18 cellular contexts compared by ENCODE assay signal in genomic region chr1:107762751-107763390, GRCh38.
A peak's percentile ranks its signal among the peaks of the same experiment; 100 is the strongest.
DNase-seq lines count a peak whose midpoint lies in the region; ATAC-seq and TF ChIP-seq lines count a peak whose summit lies in the region.
"Had no signal": no experiment of that assay in that cellular context is flagged by ENCODE, and none has a peak within 500 bp of the region (broad histone marks: within the 10 kb centered on the region; RNA-seq: fewer than 3 reads in every experiment).

No MANE protein-coding gene starts in this region.

- H3K27me3 ChIP-seq in HUES64 (ENCODE audit: insufficient read depth, low read length) (no peaks in the 10 kb centered on the region), SK-N-SH (ENCODE audit: insufficient read depth) (no peaks in the 10 kb centered on the region)
- H3K27me3 ChIP-seq: BE2C had no signal

- no peaks in the 10 kb centered on the region for H3K27me3 Mint-ChIP-seq in WTC11 (ENCODE audit: low read depth)
- H3K27me3 Mint-ChIP-seq in naive B cell, result no peaks in the 10 kb centered on the region
- H3K27me3 Mint-ChIP-seq: CD4-positive, CD25-positive, alpha-beta regulatory T cell; CD8-positive, alpha-beta memory T cell had no signal

- no peaks in the 10 kb centered on the region for H4K20me1 ChIP-seq in SK-N-SH (ENCODE audit: insufficient read depth)

- no peaks in the 10 kb centered on the region for H3K9me2 ChIP-seq in SK-N-SH

- peaks cover 26% of the 10 kb centered on the region for H3K4me1 Mint-ChIP-seq in WTC11
- peaks cover 0 to 8% (median 0%) of the 10 kb centered on the region in 3 donors for H3K4me1 Mint-ChIP-seq in naive B cell
- H3K4me1 Mint-ChIP-seq: CD8-positive, alpha-beta memory T cell had no signal

- H3K27ac ChIP-seq in HUES64 (ENCODE audit: low read depth, low read length) (peak overlapping the region; percentile 40; the same call in 1 of the 2 replicates), SK-N-SH (ENCODE audit: low read depth in 2 of 2, low read length in 1 of 2) (no peak overlapping the region)

- H3K36me3 ChIP-seq in HUES64 (ENCODE audit: insufficient read depth, low read length) (no peaks in the 10 kb centered on the region), SK-N-SH (replicated peaks in 1 of 2; ENCODE audit: control insufficient read depth in 1 of 2, insufficient read depth in 2 of 2, low read length in 1 of 2) (no peaks in the 10 kb centered on the region)
- H3K36me3 ChIP-seq: BE2C had no signal

- POLR2A ChIA-PET in WTC11 (lab: Charles Lee) (interaction anchor here (0.6 kb wide), 1 partner anchor 1464 kb away, joined by 3 read pairs; no protein-coding TSS in a partner anchor), SK-N-SH (lab: Yijun Ruan, JAX) (no interaction called here)

- H3K4me3 Mint-ChIP-seq in WTC11 (no peak overlapping the region), naive B cell (no peak overlapping the region)
- H3K4me3 Mint-ChIP-seq: CD4-positive, CD25-positive, alpha-beta regulatory T cell; CD8-positive, alpha-beta memory T cell had no signal

- no peak overlapping the region for H3K4me3 ChIP-seq in HUES64 (ENCODE audit: low read length)
- no peak overlapping the region for H3K4me3 ChIP-seq in SK-N-SH (ENCODE audit: low read depth in 2 of 2, low read length in 1 of 2)
- H3K4me3 ChIP-seq: K562 had no signal

- H3K4me1 ChIP-seq in HUES64 (ENCODE audit: insufficient read depth, low read length) (peaks cover 21% of the 10 kb centered on the region), SK-N-SH (ENCODE audit: control insufficient read depth in 1 of 2, insufficient read depth in 2 of 2, low read depth in 1 of 2, low read length in 1 of 2) (no peaks in the 10 kb centered on the region)
- H3K4me1 ChIP-seq: BE2C had no signal

- H3K4me2 ChIP-seq in SK-N-SH, result no peak overlapping the region

- ATAC-seq in WTC11 (peak; percentile 59), naive B cell (ENCODE audit: low read depth in 2 of 2) (no peak)
- ATAC-seq: K562 had no signal

- H3K9ac ChIP-seq in HUES64 (ENCODE audit: low read depth, low read length) (no peak overlapping the region), SK-N-SH (no peak overlapping the region)

- H3F3A ChIP-seq in SK-N-SH (replicated peaks; ENCODE audit: insufficient read depth), result no peaks in the 10 kb centered on the region

- 46% methylated on average over 4 of the region's 6 CpGs for whole genome bisulfite sequencing in HUES64
- 34% methylated on average over 6 of the region's 6 CpGs for WGBS in SK-N-SH (ENCODE audit: low lambda C conversion rate)

- TF ChIP-seq EP300 in SK-N-SH (IDR thresholded peaks at IDR 0.05; ENCODE audit: borderline replicate concordance in 1 of 2, low read depth in 1 of 2, low read length in 1 of 2), result no peak

- H3K79me2 ChIP-seq in SK-N-SH (ENCODE audit: insufficient read depth), result no peaks in the 10 kb centered on the region

- no peaks in the 10 kb centered on the region for H3K9me3 ChIP-seq in HUES64 (ENCODE audit: insufficient read depth, low read depth, low read length)
- H3K9me3 ChIP-seq in SK-N-SH, result no peaks in the 10 kb centered on the region
- H3K9me3 ChIP-seq: BE2C had no signal

- H3K27ac Mint-ChIP-seq in WTC11, result peak overlapping the region; percentile 26
- peak overlapping the region in 4 of 6 donors; percentile 28 to 59 (median 40) for H3K27ac Mint-ChIP-seq in naive B cell
- H3K27ac Mint-ChIP-seq: CD4-positive, CD25-positive, alpha-beta regulatory T cell had no signal

- TF ChIP-seq RAD21 in SK-N-SH (IDR thresholded peaks at IDR 0.05; ENCODE audit: low read length), result no peak

- DNase-seq in WTC11 (ENCODE audit: low spot score), result no peak
- no peak for DNase-seq in naive B cell
- no peak for DNase-seq in cortex of kidney (lab: John Stamatoyannopoulos, UW)
- no peak for DNase-seq in SK-N-SH
- no peak for DNase-seq in NCI-H510A treated with DMSO at 0.1 percent for 48 hours (lab: John Stamatoyannopoulos, UW)
- no peak for DNase-seq in D341Med (ENCODE audit: low spot score)
- DNase-seq: ACHN; BE2C; C1 segment of cervical spinal cord; CD4-positive, CD25-positive, alpha-beta regulatory T cell; CD8-positive, alpha-beta memory T cell; COR-L47; DMS79; GDM1; HCEC 1CT; IMR-90 had no signal

- H2AFZ ChIP-seq in SK-N-SH (ENCODE audit: low read depth), result no peak overlapping the region

- CTCF ChIA-PET in WTC11 (lab: Charles Lee) (interaction anchor here (0.7 to 1.9 kb wide), 4 partner anchors 10 to 20 kb away, joined by 3 to 8 read pairs (median 3); no protein-coding TSS in a partner anchor), SK-N-SH (lab: Yijun Ruan, JAX) (interaction anchor here (0.6 to 1.4 kb wide), 2 partner anchors 13 to 363 kb away, joined by 3 to 5 read pairs; no protein-coding TSS in a partner anchor)

- TF ChIP-seq CTCF in WTC11 (IDR thresholded peaks at IDR 0.05), result no peak
- no peak for TF ChIP-seq CTCF in SK-N-SH (IDR thresholded peaks at IDR 0.05)

- no peaks in the 10 kb centered on the region for H3K9me3 Mint-ChIP-seq in WTC11
- H3K9me3 Mint-ChIP-seq in naive B cell, result no peaks in the 10 kb centered on the region
- H3K9me3 Mint-ChIP-seq: CD4-positive, CD25-positive, alpha-beta regulatory T cell; CD8-positive, alpha-beta memory T cell had no signal

- H3K36me3 Mint-ChIP-seq in WTC11 (0 out of 2 replicates have a peak, but pooled peaks cover 2% of the 10 kb centered on the region), naive B cell (peaks cover 29 to 37% of the 10 kb centered on the region in 2 donors)

TF ChIP-seq in WTC11, 78 proteins besides CTCF, POLR2A, EP300 and RAD21:
- no peak for TF ChIP-seq ZNF219 (CRISPR knock-in tag; IDR thresholded peaks at IDR 0.05; ENCODE audit: borderline replicate concordance)
- TF ChIP-seq MLX (CRISPR knock-in tag; IDR thresholded peaks at IDR 0.05), result no peak
- no peak for TF ChIP-seq FOXJ3 (CRISPR knock-in tag; IDR thresholded peaks at IDR 0.05; ENCODE audit: borderline replicate concordance)
- no peak for TF ChIP-seq ZNF416 (CRISPR knock-in tag; IDR thresholded peaks at IDR 0.05)
- no peak for TF ChIP-seq IRF2 (CRISPR knock-in tag; IDR thresholded peaks at IDR 0.05; ENCODE audit: borderline replicate concordance, low read depth)

TF ChIP-seq in SK-N-SH, 30 proteins besides CTCF, POLR2A, EP300 and RAD21:
- no peak for TF ChIP-seq JUND (IDR thresholded peaks at IDR 0.05)
- TF ChIP-seq TCF12 (IDR thresholded peaks at IDR 0.05), result no peak
- no peak for TF ChIP-seq RCOR1 (IDR thresholded peaks at IDR 0.05; ENCODE audit: low read length)
- TF ChIP-seq YY1 (IDR thresholded peaks at IDR 0.05; ENCODE audit: low read depth), result no peak
- TF ChIP-seq SIN3A (IDR thresholded peaks at IDR 0.05; ENCODE audit: borderline replicate concordance, low read depth, low read length), result no peak
